Comparison of ENCODE assay signal across 24 cellular contexts in the genomic region with DNA sequence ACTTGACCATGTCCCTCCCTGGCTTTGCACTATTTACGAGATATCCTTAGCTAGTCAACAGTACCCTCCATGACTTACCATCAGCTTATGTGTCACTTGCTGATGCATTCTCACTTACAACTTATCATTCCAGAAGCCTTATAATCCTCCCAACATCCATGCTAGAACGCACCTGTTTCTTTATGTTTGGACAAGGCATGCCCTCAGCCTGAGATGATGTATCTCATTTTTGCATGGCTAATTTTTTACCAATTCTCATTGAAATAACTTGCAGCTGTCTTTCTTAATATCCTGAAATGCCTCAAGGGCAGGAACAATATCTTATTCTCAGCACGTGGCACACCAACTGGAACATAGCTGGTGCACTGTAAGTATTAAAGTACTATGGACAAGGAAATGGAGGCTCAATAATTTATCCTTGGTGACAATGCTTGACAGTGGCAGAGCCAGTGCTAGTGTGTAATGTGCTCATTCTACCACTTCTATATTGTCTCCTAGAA.
"Had no signal": no experiment of that assay in that cellular context is flagged by ENCODE, and none has a peak within 500 bp of the region (broad histone marks: within the 10 kb centered on the region; RNA-seq: fewer than 3 reads in every experiment).

No MANE protein-coding gene starts in this region.

- H3K4me3 ChIP-seq: adrenal gland, body of pancreas, esophagus squamous epithelium, gastroesophageal sphincter had no signal

- H3K36me3 ChIP-seq: adrenal gland, esophagus squamous epithelium, gastroesophageal sphincter had no signal

- H3K27ac ChIP-seq: adrenal gland, body of pancreas, esophagus squamous epithelium, gastroesophageal sphincter had no signal

- DNase-seq: activated CD4-positive, alpha-beta memory T cell treated with anti-CD3 and anti-CD28 coated beads for 36 hours; activated CD4-positive, alpha-beta T cell treated with anti-CD3 and anti-CD28 coated beads for 36 hours; activated CD4-positive, alpha-beta T cell treated with anti-CD3 and anti-CD28 coated beads, Interleukin-2, amount 10 ng/mL, durations not matched to agents 24 days and 14 days; activated CD4-positive, CD25-positive, alpha-beta regulatory T cell; activated CD4-positive, CD25-positive, alpha-beta regulatory T cell treated with anti-CD3 and anti-CD28 coated beads, Interleukin-2, amount 50 U/mL, for 72 hours; activated CD8-positive, alpha-beta memory T cell treated with anti-CD3 and anti-CD28 coated beads, Interleukin-2, amount 10 ng/mL, durations not matched to agents 7 days and 5 days; activated CD8-positive, alpha-beta memory T cell treated with anti-CD3 and anti-CD28 coated beads, Interleukin-2, amount 50 U/mL, for 4 hours; activated CD8-positive, alpha-beta T cell treated with anti-CD3 and anti-CD28 coated beads, Interleukin-2, amount 10 ng/mL, durations not matched to agents 7 days and 5 days; activated effector memory CD4-positive, alpha-beta T cell treated with anti-CD3 and anti-CD28 coated beads, Interleukin-2, amount 50 U/mL, for 16 hours; activated naive CD4-positive, alpha-beta T cell treated with anti-CD3 and anti-CD28 coated beads for 36 hours; activated naive CD8-positive, alpha-beta T cell treated with anti-CD3 and anti-CD28 coated beads for 36 hours; activated naive CD8-positive, alpha-beta T cell treated with anti-CD3 and anti-CD28 coated beads, Interleukin-2, amount 50 U/mL, for 24 hours; activated T-cell treated with anti-CD3 and anti-CD28 coated beads, Interleukin-2, amount 50 U/mL, for 1 hour; activated T-cell treated with anti-CD3 and anti-CD28 coated beads, Interleukin-2, amount 50 U/mL, for 48 hours; adrenal gland; amygdala; aorta; body of pancreas; caudate nucleus; effector CD8-positive, alpha-beta T cell; esophagus squamous epithelium; foreskin melanocyte; T-helper 2 cell had no signal

- H3K9me3 ChIP-seq: adrenal gland, body of pancreas, esophagus squamous epithelium, gastroesophageal sphincter had no signal

- ATAC-seq: activated CD4-positive, alpha-beta T cell treated with anti-CD3 and anti-CD28 coated beads for 36 hours; activated CD8-positive, alpha-beta memory T cell treated with anti-CD3 and anti-CD28 coated beads, Interleukin-2, amount 10 ng/mL, durations not matched to agents 7 days and 5 days; activated CD8-positive, alpha-beta T cell treated with anti-CD3 and anti-CD28 coated beads, Interleukin-2, amount 10 ng/mL, durations not matched to agents 7 days and 5 days; activated naive CD8-positive, alpha-beta T cell treated with anti-CD3 and anti-CD28 coated beads, Interleukin-2, amount 50 U/mL, for 24 hours; body of pancreas; gastroesophageal sphincter had no signal

- H3K27me3 ChIP-seq: adrenal gland, body of pancreas, esophagus squamous epithelium, gastroesophageal sphincter had no signal

- H3K4me1 ChIP-seq: adrenal gland, body of pancreas, esophagus squamous epithelium, gastroesophageal sphincter had no signal
